ENCODE assay signal across 25 cellular contexts in the genomic region with DNA sequence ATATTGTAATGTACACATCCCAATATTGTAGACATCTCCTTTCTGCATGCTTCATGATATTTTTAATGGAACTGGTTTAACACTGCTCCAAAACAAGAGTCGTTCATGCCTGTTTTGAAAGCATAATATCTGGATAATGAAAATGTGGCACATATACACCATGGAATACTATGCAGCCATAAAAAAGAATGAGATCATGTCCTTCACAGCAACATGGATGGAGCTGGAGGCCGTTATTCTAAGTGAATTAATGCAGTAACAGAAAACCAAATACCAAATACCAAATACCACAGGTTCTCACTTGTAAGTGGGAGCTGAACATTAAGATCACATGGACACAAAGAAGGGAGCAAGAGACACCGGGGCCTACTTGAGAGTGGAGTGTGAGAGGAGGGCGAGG.
"Had no signal": no experiment of that assay in that cellular context is flagged by ENCODE, and none has a peak within 500 bp of the region (broad histone marks: within the 10 kb centered on the region; RNA-seq: fewer than 3 reads in every experiment).

No MANE protein-coding gene starts in this region.

- H3K9me3 ChIP-seq: colonic mucosa, esophagus squamous epithelium, gastrocnemius medialis, lower lobe of right lung had no signal

- DNase-seq: colonic mucosa; cortex of kidney; effector CD8-positive, alpha-beta T cell; effector memory CD8-positive, alpha-beta T cell; endodermal cell; erythroblast; esophagus squamous epithelium; foreskin fibroblast; foreskin melanocyte; gastrocnemius medialis; glutamatergic neuron; head of caudate nucleus; heart right ventricle; hippocampal formation; left cardiac atrium; left ventricle myocardium superior; lower lobe of right lung; mesendoderm; midbrain; naive thymus-derived CD4-positive, alpha-beta T cell had no signal

- H3K36me3 ChIP-seq: colonic mucosa, esophagus squamous epithelium, gastrocnemius medialis, heart right ventricle, lower lobe of right lung had no signal

- H3K4me3 ChIP-seq: colonic mucosa, esophagus squamous epithelium, gastrocnemius medialis, heart right ventricle, lower lobe of right lung had no signal

- FAIRE-seq: endometrium, islet of Langerhans, keratinocyte had no signal

- H3K27me3 ChIP-seq: colonic mucosa, esophagus squamous epithelium, gastrocnemius medialis, heart right ventricle had no signal

- ATAC-seq: effector memory CD8-positive, alpha-beta T cell; esophagus mucosa; gastrocnemius medialis; heart right ventricle; left cardiac atrium; left ventricle myocardium superior; lower lobe of right lung; naive thymus-derived CD4-positive, alpha-beta T cell had no signal

- H3K27ac ChIP-seq: colonic mucosa, epithelial cell of prostate, esophagus squamous epithelium, gastrocnemius medialis, heart right ventricle, lower lobe of right lung had no signal

- H3K4me1 ChIP-seq: colonic mucosa, gastrocnemius medialis had no signal
